17 cellular contexts compared by ENCODE assay signal in genomic region chr16:18841833-18842525, GRCh38.
"Had no signal": no experiment of that assay in that cellular context is flagged by ENCODE, and none has a peak within 500 bp of the region (broad histone marks: within the 10 kb centered on the region; RNA-seq: fewer than 3 reads in every experiment).

No MANE protein-coding gene starts in this region.

- H3K27me3 Mint-ChIP-seq: activated CD4-positive, alpha-beta memory T cell treated with anti-CD3 and anti-CD28 coated beads for 36 hours; activated CD4-positive, alpha-beta T cell treated with anti-CD3 and anti-CD28 coated beads for 36 hours; activated naive CD4-positive, alpha-beta T cell treated with anti-CD3 and anti-CD28 coated beads, Interleukin-2, amount 50 U/mL, for 24 hours; naive B cell had no signal

- DNase-seq: activated CD4-positive, alpha-beta memory T cell treated with anti-CD3 and anti-CD28 coated beads for 36 hours; activated CD4-positive, alpha-beta T cell treated with anti-CD3 and anti-CD28 coated beads for 36 hours; activated effector memory CD4-positive, alpha-beta T cell treated with anti-CD3 and anti-CD28 coated beads, Interleukin-2, amount 50 U/mL, for 16 hours; activated T-cell treated with anti-CD3 and anti-CD28 coated beads, Interleukin-2, amount 50 U/mL, for 48 hours; amniotic stem cell; erythroblast; heart left ventricle; kidney glomerular epithelial cell; left ventricle myocardium superior; mesenchymal stem cell; mucosa of descending colon; naive B cell; stimulated activated CD4-positive, alpha-beta T cell treated with anti-CD3 and anti-CD28 coated beads, Interleukin-4, amount 100 ng/mL, for 1 hour; stomach had no signal

- H3K27ac Mint-ChIP-seq: activated CD4-positive, alpha-beta memory T cell treated with anti-CD3 and anti-CD28 coated beads for 36 hours; activated CD4-positive, alpha-beta T cell treated with anti-CD3 and anti-CD28 coated beads for 36 hours; activated naive CD4-positive, alpha-beta T cell treated with anti-CD3 and anti-CD28 coated beads, Interleukin-2, amount 50 U/mL, for 24 hours; neural progenitor cell had no signal

- H3K4me3 Mint-ChIP-seq: activated CD4-positive, alpha-beta memory T cell treated with anti-CD3 and anti-CD28 coated beads for 36 hours; activated CD4-positive, alpha-beta T cell treated with anti-CD3 and anti-CD28 coated beads for 36 hours; activated naive CD4-positive, alpha-beta T cell treated with anti-CD3 and anti-CD28 coated beads, Interleukin-2, amount 50 U/mL, for 24 hours; naive B cell; neural progenitor cell had no signal

- H3K9me3 Mint-ChIP-seq: activated CD4-positive, alpha-beta memory T cell treated with anti-CD3 and anti-CD28 coated beads for 36 hours; activated naive CD4-positive, alpha-beta T cell treated with anti-CD3 and anti-CD28 coated beads, Interleukin-2, amount 50 U/mL, for 24 hours; naive B cell; neural progenitor cell had no signal

- ATAC-seq: activated CD4-positive, alpha-beta T cell treated with anti-CD3 and anti-CD28 coated beads for 36 hours; heart left ventricle; left ventricle myocardium superior; sciatic nerve had no signal

- H3K4me1 Mint-ChIP-seq: naive B cell, neural progenitor cell had no signal
